Comparison of ENCODE assay signal across 8 cellular contexts in genomic region chr1:22749919-22750670, GRCh38. TPM values are rescaled to one million over a fixed set of nuclear protein-coding genes. Genes with fewer than 3 reads are reported as not detected.
A peak's percentile ranks its signal among the peaks of the same experiment; 100 is the strongest.
DNase-seq lines count a peak whose midpoint lies in the region; ATAC-seq and TF ChIP-seq lines count a peak whose summit lies in the region.

No MANE protein-coding gene starts in this region.

- peak overlapping the region; percentile 18 for H3K27ac Mint-ChIP-seq in activated T-cell treated with anti-CD3 and anti-CD28 coated beads, Interleukin-2, amount 50 U/mL, for 72 hours
- peak overlapping the region; percentile 25 for H3K27ac Mint-ChIP-seq in progenitor cell of endocrine pancreas
- H3K27ac Mint-ChIP-seq in CD4-positive, alpha-beta T cell: no peak overlapping the region

- no peaks in the 10 kb centered on the region for H3K27me3 Mint-ChIP-seq in activated T-cell treated with anti-CD3 and anti-CD28 coated beads, Interleukin-2, amount 50 U/mL, for 72 hours (ENCODE audit: low read depth)
- no peaks in the 10 kb centered on the region for H3K27me3 Mint-ChIP-seq in progenitor cell of endocrine pancreas
- H3K27me3 Mint-ChIP-seq in CD4-positive, alpha-beta T cell: peaks cover 7% of the 10 kb centered on the region

- H3K4me3 Mint-ChIP-seq in activated T-cell treated with anti-CD3 and anti-CD28 coated beads, Interleukin-2, amount 50 U/mL, for 72 hours: no peak overlapping the region
- no peak overlapping the region for H3K4me3 Mint-ChIP-seq in progenitor cell of endocrine pancreas (ENCODE audit: low read depth)
- H3K4me3 Mint-ChIP-seq in CD4-positive, alpha-beta T cell: no peak overlapping the region

- H3K27me3 ChIP-seq in fibroblast of lung (ENCODE audit: control insufficient read depth, insufficient read depth, low read length): no peaks in the 10 kb centered on the region
- H3K27me3 ChIP-seq in CD4-positive, alpha-beta T cell (ENCODE audit: control insufficient read depth, insufficient read depth, low read length): no peaks in the 10 kb centered on the region

- H3K4me2 ChIP-seq in fibroblast of lung (ENCODE audit: extremely low read depth, insufficient read depth, low read length): no peak overlapping the region

- POLR2A ChIA-PET in CD4-positive, alpha-beta T cell (lab: Charles Lee): no interaction called here

- peaks cover 45% of the 10 kb centered on the region for H3K4me1 ChIP-seq in fibroblast of lung (ENCODE audit: control insufficient read depth, extremely low read depth, insufficient read depth, low read length)

- TF ChIP-seq CTCF in fibroblast of lung (conservative IDR thresholded peaks at IDR 0.05 in 1 of 2, IDR thresholded peaks at IDR 0.05 in 1 of 2; ENCODE audit: low read depth in 1 of 2, low read length in 2 of 2): no peak
- TF ChIP-seq CTCF in progenitor cell of endocrine pancreas (IDR thresholded peaks at IDR 0.05; ENCODE audit: unreplicated experiment): no peak
- no peak for TF ChIP-seq CTCF in CD4-positive, alpha-beta T cell (IDR thresholded peaks at IDR 0.05)

- H3K9me3 Mint-ChIP-seq in activated T-cell treated with anti-CD3 and anti-CD28 coated beads, Interleukin-2, amount 50 U/mL, for 72 hours: no peaks in the 10 kb centered on the region
- no peaks in the 10 kb centered on the region for H3K9me3 Mint-ChIP-seq in progenitor cell of endocrine pancreas (ENCODE audit: low read depth)
- no peaks in the 10 kb centered on the region for H3K9me3 Mint-ChIP-seq in CD4-positive, alpha-beta T cell

- H3K27ac ChIP-seq in fibroblast of lung (ENCODE audit: insufficient read depth, low read length): peak overlapping the region; percentile 69
- H3K27ac ChIP-seq in CD4-positive, alpha-beta T cell (ENCODE audit: low read depth, low read length): no peak overlapping the region

- H3K36me3 ChIP-seq in fibroblast of lung (ENCODE audit: control insufficient read depth, insufficient read depth, low read length): no peaks in the 10 kb centered on the region

- H3K9ac ChIP-seq in fibroblast of lung (ENCODE audit: insufficient read depth, low read length): no peak overlapping the region

- H4K20me1 ChIP-seq in fibroblast of lung (ENCODE audit: control insufficient read depth, extremely low read depth, insufficient read depth, low read length): no peaks in the 10 kb centered on the region

- peak; percentile 54 to 76 for ATAC-seq in activated T-cell treated with anti-CD3 and anti-CD28 coated beads, Interleukin-2, amount 50 U/mL, for 72 hours (replicated peaks in 1 of 2)
- ATAC-seq in CD4-positive, alpha-beta T cell (ENCODE audit: poor library complexity): no peak

- DNase-seq in activated T-cell treated with anti-CD3 and anti-CD28 coated beads, Interleukin-2, amount 50 U/mL, for 72 hours: no peak
- DNase-seq in activated T-cell treated with anti-CD3 and anti-CD28 coated beads, Interleukin-2, amount 50 U/mL, for 1 hour: no peak
- DNase-seq in RPMI7951 (ENCODE audit: low read depth) (peak; percentile 85), fibroblast of lung (ENCODE audit: low read depth in 2 of 2) (peak; percentile 92 to 96), progenitor cell of endocrine pancreas (ENCODE audit: low spot score, unreplicated experiment) (no peak), NCI-H1105 treated with DMSO at 0.1 percent for 48 hours (lab: John Stamatoyannopoulos, UW) (no peak)
- no peak for DNase-seq in CD4-positive, alpha-beta T cell
- DNase-seq in activated effector memory CD4-positive, alpha-beta T cell treated with Interleukin-2 at 50 U/mL for 16 hours: no peak

- no peaks in the 10 kb centered on the region for H3K36me3 Mint-ChIP-seq in activated T-cell treated with anti-CD3 and anti-CD28 coated beads, Interleukin-2, amount 50 U/mL, for 72 hours (ENCODE audit: insufficient read depth in 2 of 2)
- H3K36me3 Mint-ChIP-seq in progenitor cell of endocrine pancreas (ENCODE audit: insufficient read depth): peaks cover 3% of the 10 kb centered on the region
- H3K36me3 Mint-ChIP-seq in CD4-positive, alpha-beta T cell (ENCODE audit: low read depth): no peaks in the 10 kb centered on the region

- no peaks in the 10 kb centered on the region for H3K79me2 ChIP-seq in fibroblast of lung (ENCODE audit: control insufficient read depth, insufficient read depth, low read length)

- peaks cover 8% of the 10 kb centered on the region for H3K4me1 Mint-ChIP-seq in activated T-cell treated with anti-CD3 and anti-CD28 coated beads, Interleukin-2, amount 50 U/mL, for 72 hours (ENCODE audit: low read depth)
- H3K4me1 Mint-ChIP-seq in progenitor cell of endocrine pancreas (ENCODE audit: low read depth): peaks cover 8% of the 10 kb centered on the region
- H3K4me1 Mint-ChIP-seq in CD4-positive, alpha-beta T cell (ENCODE audit: low read depth): no peaks in the 10 kb centered on the region

- CTCF ChIA-PET in CD4-positive, alpha-beta T cell (lab: Charles Lee): no interaction called here

- intact Hi-C loops in CD4-positive, alpha-beta T cell (cut with DNase I, micrococcal nuclease): no loop called here

- no peak overlapping the region for H3K4me3 ChIP-seq in fibroblast of lung (replicated peaks in 1 of 4; ENCODE audit: control extremely low read depth in 1 of 4, insufficient read depth in 1 of 4, low read depth in 3 of 4, low read length in 4 of 4)

- H3K9me3 ChIP-seq in fibroblast of lung (ENCODE audit: control insufficient read depth, insufficient read depth, low read depth, low read length): no peaks in the 10 kb centered on the region
- H3K9me3 ChIP-seq in CD4-positive, alpha-beta T cell (ENCODE audit: control insufficient read depth, low read length): no peaks in the 10 kb centered on the region

- no peak overlapping the region for H2AFZ ChIP-seq in fibroblast of lung (ENCODE audit: low read length)

RNA-seq across cellular contexts. Expression of gene EPHB2, which starts 39.5 kb away (rescaled TPM):
- total RNA-seq in activated T-cell treated with anti-CD3 and anti-CD28 coated beads, Interleukin-2, amount 50 U/mL, for 72 hours: under 1 TPM in 1 of 2 donors, not detected in 1; 0.22 TPM
- 1.4 and 2.3 TPM in 2 replicates for total RNA-seq in RPMI7951 (2014; rRNA removed; shearing (Covaris generic))
- 11.2 and 12.3 TPM in 2 replicates for total RNA-seq in fibroblast of lung
- 4.1 and 21.8 TPM in 2 replicates for polyA plus RNA-seq in fibroblast of lung
- 6.5 and 34.9 TPM in 2 replicates for polyA plus RNA-seq in fibroblast of lung (2012)
- polyA minus RNA-seq in fibroblast of lung (ENCODE audit: low replicate concordance): 34.6 and 147 TPM in 2 replicates
- total RNA-seq in progenitor cell of endocrine pancreas: 64.2 and 69.4 TPM in 2 replicates
- total RNA-seq in CD4-positive, alpha-beta T cell: under 1 TPM in 1 of 2 experiments, not detected in 1; 0.08 TPM

Comparison
In these comparisons a context has a peak if more than half of its experiments do, and no peak if none do; other contexts are left out.
1. DNase-seq: peak in RPMI7951 (single experiment) and fibroblast of lung (2 of 2); none in activated T-cell treated with anti-CD3 and anti-CD28 coated beads, Interleukin-2, amount 50 U/mL, for 72 hours (0 of 2), activated T-cell treated with anti-CD3 and anti-CD28 coated beads, Interleukin-2, amount 50 U/mL, for 1 hour (single experiment), progenitor cell of endocrine pancreas (single experiment), CD4-positive, alpha-beta T cell (0 of 10), NCI-H1105 treated with DMSO at 0.1 percent for 48 hours (single experiment) and activated effector memory CD4-positive, alpha-beta T cell treated with Interleukin-2 at 50 U/mL for 16 hours (single experiment).